Comparison of ENCODE assay signal across 7 cellular contexts in the genomic region with DNA sequence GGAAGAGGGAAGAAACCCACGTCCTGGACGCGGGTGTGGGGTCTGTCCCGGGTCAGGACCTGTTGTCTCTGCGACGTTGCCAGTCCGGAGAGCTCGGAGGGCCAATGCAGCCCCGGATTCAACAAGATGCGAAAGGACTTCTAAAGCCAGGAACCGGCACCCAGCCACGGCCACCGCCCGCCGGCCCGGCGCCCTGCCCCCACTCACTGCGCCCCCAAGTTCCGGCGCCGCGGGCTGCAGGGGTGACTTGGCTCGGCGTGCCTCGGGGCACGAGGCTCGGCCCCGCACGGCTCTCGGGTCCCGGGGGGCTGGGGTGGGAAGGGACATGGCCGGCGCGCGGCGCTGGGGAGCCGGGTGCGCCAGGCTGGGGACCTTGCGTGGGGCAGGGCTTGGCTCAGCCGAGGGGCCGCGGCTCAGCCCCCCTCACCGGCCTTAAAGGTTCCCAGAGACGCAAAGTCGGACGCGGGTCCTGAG. TPM values are rescaled to one million over a fixed set of nuclear protein-coding genes. Genes with fewer than 3 reads are reported as not detected.
DNase-seq lines count a peak whose midpoint lies in the region; ATAC-seq and TF ChIP-seq lines count a peak whose summit lies in the region.

No MANE protein-coding gene starts in this region.

- intact Hi-C loops in spleen (cut with DNase I; ENCODE audit: low total_unique reads): no loop called here

- H3K4me1 Mint-ChIP-seq in activated CD8-positive, alpha-beta T cell treated with anti-CD3 and anti-CD28 coated beads, Interleukin-2, amount 10 ng/mL, durations not matched to agents 7 days and 5 days (ENCODE audit: low read depth): peaks cover 40% of the 10 kb centered on the region

- H3K9me3 ChIP-seq in iPS DF 6.9 (ENCODE audit: control insufficient read depth, insufficient read depth, low read length): no peaks in the 10 kb centered on the region
- H3K9me3 ChIP-seq in spleen: no peaks in the 10 kb centered on the region

- H3K4me3 Mint-ChIP-seq in activated CD8-positive, alpha-beta T cell treated with anti-CD3 and anti-CD28 coated beads, Interleukin-2, amount 10 ng/mL, durations not matched to agents 7 days and 5 days: peak overlapping the region; percentile 77

- H3K27me3 ChIP-seq in iPS DF 6.9 (ENCODE audit: control insufficient read depth, insufficient read depth, low read length): peaks cover 3% of the 10 kb centered on the region; the same call in 1 of the 2 replicates
- H3K27me3 ChIP-seq in spleen (replicated peaks in 1 of 7): peaks cover 4 to 39% (median 23%) of the 10 kb centered on the region in 7 donors

- peaks cover 18% of the 10 kb centered on the region for H3K36me3 Mint-ChIP-seq in activated CD8-positive, alpha-beta T cell treated with anti-CD3 and anti-CD28 coated beads, Interleukin-2, amount 10 ng/mL, durations not matched to agents 7 days and 5 days (ENCODE audit: low read depth)

- H3K27ac ChIP-seq in iPS DF 6.9 (ENCODE audit: low read length): no peak overlapping the region
- peak overlapping the region in 5 of 8 donors; percentile 43 to 70 (median 52) for H3K27ac ChIP-seq in spleen

- POLR2A ChIA-PET in activated CD8-positive, alpha-beta T cell treated with anti-CD3 and anti-CD28 coated beads, Interleukin-2, amount 10 ng/mL, durations not matched to agents 7 days and 5 days (lab: Charles Lee): interaction anchor here (0.6 kb wide), 1 partner anchor 11 kb away, joined by 3 read pairs; no protein-coding TSS in a partner anchor

- no CpG with 5 or more reads among the region's 47 CpGs for WGBS in iPS DF 6.9 (ENCODE audit: insufficient coverage, insufficient read length)
- WGBS in spleen, 5 donors: 0 to 3% (median 2%) methylated on average over 16 to 47 of the region's 47 CpGs

- no peak for TF ChIP-seq CTCF in spleen (IDR thresholded peaks at IDR 0.05 in 8 of 11, conservative IDR thresholded peaks at IDR 0.05 in 3 of 11)

- no peak for DNase-seq in activated CD8-positive, alpha-beta T cell treated with anti-CD3 and anti-CD28 coated beads, Interleukin-2, amount 10 ng/mL, durations not matched to agents 7 days and 5 days
- no peak for DNase-seq in iPS DF 6.9 (ENCODE audit: low read depth, low spot score)
- peak; percentile 76 for DNase-seq in spleen
- no peak for DNase-seq in NCI-H446 (lab: John Stamatoyannopoulos, UW)
- DNase-seq in SW 1271 (lab: John Stamatoyannopoulos, UW): no peak

- no peaks in the 10 kb centered on the region for H3K9me3 Mint-ChIP-seq in activated CD8-positive, alpha-beta T cell treated with anti-CD3 and anti-CD28 coated beads, Interleukin-2, amount 10 ng/mL, durations not matched to agents 7 days and 5 days (ENCODE audit: insufficient read depth)

- H3K27ac Mint-ChIP-seq in activated CD8-positive, alpha-beta T cell treated with anti-CD3 and anti-CD28 coated beads, Interleukin-2, amount 10 ng/mL, durations not matched to agents 7 days and 5 days: no peak overlapping the region

- H3K4me1 ChIP-seq in iPS DF 6.9 (ENCODE audit: control insufficient read depth, insufficient read depth, low read length) (peaks cover 4% of the 10 kb centered on the region; the same call in 1 of the 2 replicates), spleen (peaks cover 9 to 55% (median 37%) of the 10 kb centered on the region in 6 donors)

- CTCF ChIA-PET in activated CD8-positive, alpha-beta T cell treated with anti-CD3 and anti-CD28 coated beads, Interleukin-2, amount 10 ng/mL, durations not matched to agents 7 days and 5 days (lab: Charles Lee): interaction anchor here (1.6 to 1.8 kb wide), 2 partner anchors 18 to 67 kb away, joined by 4 to 11 read pairs; no protein-coding TSS in a partner anchor

- H3K27me3 Mint-ChIP-seq in activated CD8-positive, alpha-beta T cell treated with anti-CD3 and anti-CD28 coated beads, Interleukin-2, amount 10 ng/mL, durations not matched to agents 7 days and 5 days (ENCODE audit: low read depth): peaks cover 14% of the 10 kb centered on the region

- H3K36me3 ChIP-seq in iPS DF 6.9 (ENCODE audit: control insufficient read depth, insufficient read depth, low read length) (no peaks in the 10 kb centered on the region; the same call in 1 of the 2 replicates), spleen (no peaks in the 10 kb centered on the region)

- ATAC-seq in GM21723 (IDR thresholded peaks at IDR 0.05; ENCODE audit: unreplicated experiment) (peak; percentile 23), HG02981 (IDR thresholded peaks at IDR 0.05; ENCODE audit: unreplicated experiment) (no peak)
- peak; percentile 13 for ATAC-seq in activated CD8-positive, alpha-beta T cell treated with anti-CD3 and anti-CD28 coated beads, Interleukin-2, amount 10 ng/mL, durations not matched to agents 7 days and 5 days

- H3K4me3 ChIP-seq in iPS DF 6.9 (ENCODE audit: low read length) (peak overlapping the region; percentile 63), spleen (peak overlapping the region; percentile 51 to 79 (median 61))

- TF ChIP-seq POLR2A in spleen (IDR thresholded peaks at IDR 0.05): no peak

RNA-seq across cellular contexts. Expression of gene H6PD, which starts 51.8 kb away (rescaled TPM):
- total RNA-seq in activated CD8-positive, alpha-beta T cell treated with anti-CD3 and anti-CD28 coated beads, Interleukin-2, amount 10 ng/mL, durations not matched to agents 7 days and 5 days: 10 to 100 TPM in 1 of 2 experiments, 1 to 10 TPM in 1; 9.7 to 10.2 TPM
- 10 to 100 TPM; 32.1 to 55.3 (median 37.8) TPM for total RNA-seq in spleen
- polyA plus RNA-seq in spleen: 10 to 100 TPM in 1 of 3 donors, 1 to 10 TPM in 2; 4.5 to 13.9 (median 5.5) TPM

RNA-seq across cellular contexts. Expression of gene GPR157, which starts 53.9 kb away (rescaled TPM):
- 1 to 10 TPM; 1.2 to 1.4 TPM for total RNA-seq in activated CD8-positive, alpha-beta T cell treated with anti-CD3 and anti-CD28 coated beads, Interleukin-2, amount 10 ng/mL, durations not matched to agents 7 days and 5 days
- total RNA-seq in spleen: 10 to 100 TPM in 1 of 7 donors, 1 to 10 TPM in 6; 5.7 to 10.5 (median 6.8) TPM
- 1 to 10 TPM; 1.2 to 2.8 (median 1.5) TPM for polyA plus RNA-seq in spleen
